ENCODE assay signal across 23 cellular contexts in the genomic region with DNA sequence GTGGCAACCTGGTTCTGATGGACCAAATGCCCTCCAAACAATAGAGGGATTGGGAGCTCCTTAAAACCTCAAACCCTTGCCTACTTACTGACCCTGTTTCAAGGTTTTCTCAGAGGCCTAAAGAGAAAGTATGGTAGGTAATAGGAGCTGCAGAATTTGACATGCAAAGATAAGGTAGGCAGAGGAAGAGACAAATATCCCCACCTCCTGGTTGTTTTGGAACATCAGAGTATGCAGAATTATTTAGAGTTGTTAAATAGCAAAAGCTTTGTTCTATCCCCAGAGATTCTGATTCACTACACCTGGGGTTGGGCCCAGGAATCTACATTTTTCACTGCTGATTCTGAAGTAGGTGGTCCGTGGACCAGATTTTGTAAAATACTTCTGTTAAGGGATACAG.
"Had no signal": no experiment of that assay in that cellular context is flagged by ENCODE, and none has a peak within 500 bp of the region (broad histone marks: within the 10 kb centered on the region; RNA-seq: fewer than 3 reads in every experiment).

No MANE protein-coding gene starts in this region.

- ATAC-seq: sciatic nerve; stimulated activated effector memory CD8-positive, alpha-beta T cell treated with anti-CD3 and anti-CD28 coated beads, Interleukin-12 subunit alpha, Interleukin-12 subunit beta, amount 100 ng/mL, for 72 hours; stimulated activated naive CD8-positive, alpha-beta T cell treated with anti-CD3 and anti-CD28 coated beads, Interleukin-15, amount 100 ng/mL, for 72 hours had no signal

- H3K4me2 ChIP-seq: hepatocyte had no signal

- H3K27ac ChIP-seq: hepatocyte, tibial artery had no signal

- DNase-seq: activated CD4-positive, alpha-beta memory T cell treated with anti-CD3 and anti-CD28 coated beads for 36 hours; activated CD4-positive, alpha-beta T cell treated with anti-CD3 and anti-CD28 coated beads for 4 hours; activated CD4-positive, CD25-positive, alpha-beta regulatory T cell; activated effector memory CD4-positive, alpha-beta T cell treated with Interleukin-2 at 50 U/mL for 16 hours; activated naive CD4-positive, alpha-beta T cell treated with anti-CD3 and anti-CD28 coated beads for 36 hours; activated naive CD8-positive, alpha-beta T cell treated with anti-CD3 and anti-CD28 coated beads, Interleukin-2, amount 10 ng/mL, durations not matched to agents 7 days and 5 days; activated T-cell treated with anti-CD3 and anti-CD28 coated beads, Interleukin-2, amount 50 U/mL, for 48 hours; amniotic stem cell; cortex of kidney; foreskin melanocyte; glutamatergic neuron; mesenchymal stem cell; naive B cell; occipital lobe; small intestine; stimulated activated CD4-positive, alpha-beta T cell treated with anti-CD3 and anti-CD28 coated beads, Interleukin-2, amount 100 ng/mL, for 24 hours; stimulated activated naive CD8-positive, alpha-beta T cell treated with anti-CD3 and anti-CD28 coated beads, Interleukin-15, amount 100 ng/mL, for 72 hours; T1000; tibial artery had no signal

- H3K4me3 ChIP-seq: hepatocyte, tibial artery had no signal

- H3K36me3 ChIP-seq: tibial artery had no signal

- H2AFZ ChIP-seq: hepatocyte had no signal

- H3K27me3 ChIP-seq: hepatocyte, tibial artery had no signal

- FAIRE-seq: endometrium, small intestine had no signal

- H3K79me2 ChIP-seq: hepatocyte had no signal
